ENCODE assay signal across 8 cellular contexts in the genomic region with DNA sequence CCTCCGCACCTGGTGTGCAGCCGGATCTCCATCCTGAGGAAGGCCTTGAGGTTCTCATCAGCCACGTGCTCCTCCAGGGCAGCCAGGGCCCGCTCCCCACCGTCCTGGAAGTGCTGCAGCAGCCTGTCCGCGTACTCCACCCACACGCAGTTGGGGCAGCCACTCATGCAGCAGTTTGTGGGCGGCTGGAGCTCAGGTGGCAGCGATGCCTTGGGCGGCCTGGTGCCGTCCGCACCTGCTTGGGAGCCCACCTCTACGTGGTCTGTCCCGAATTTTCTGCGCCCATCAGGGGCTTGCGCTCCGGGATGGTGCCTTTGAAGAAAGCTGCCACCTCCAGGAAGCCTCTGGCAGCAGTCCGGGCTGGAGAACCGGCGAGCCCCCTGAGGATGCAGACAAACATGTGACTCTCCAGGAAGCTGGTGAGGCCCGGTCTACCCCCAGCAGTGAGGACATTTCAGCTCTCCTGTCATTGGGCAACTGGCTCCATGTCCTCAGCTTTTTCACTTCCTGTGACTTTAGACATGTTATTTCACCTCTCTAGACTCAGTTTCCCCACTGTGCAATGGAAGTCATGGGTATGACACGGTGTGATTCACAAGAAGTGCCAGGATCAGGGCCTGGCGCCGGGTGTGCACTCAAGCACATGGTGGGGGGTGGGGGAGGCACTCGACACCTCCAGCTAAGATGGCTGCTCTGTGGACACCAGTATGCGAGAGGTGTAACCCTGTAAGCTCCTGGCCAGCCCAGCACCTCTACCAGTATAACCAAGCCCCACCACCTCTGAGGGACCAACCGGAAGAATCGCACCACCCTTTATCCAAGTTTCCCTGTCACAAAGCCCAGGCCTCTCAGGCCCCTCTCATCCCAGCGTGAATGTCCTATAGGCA. TPM values are rescaled to one million over a fixed set of nuclear protein-coding genes. Genes with fewer than 3 reads are reported as not detected.
A peak's percentile ranks its signal among the peaks of the same experiment; 100 is the strongest.
DNase-seq lines count a peak whose midpoint lies in the region; ATAC-seq, FAIRE-seq and TF ChIP-seq lines count a peak whose summit lies in the region.

No MANE protein-coding gene starts in this region.

- H3K27me3 Mint-ChIP-seq in astrocyte (ENCODE audit: low read depth, unreplicated experiment), result no peaks in the 10 kb centered on the region

- H3K9me3 ChIP-seq in astrocyte (ENCODE audit: insufficient read depth, low read depth, low read length), result no peaks in the 10 kb centered on the region
- no peaks in the 10 kb centered on the region for H3K9me3 ChIP-seq in keratinocyte (ENCODE audit: control insufficient read depth, low read depth, low read length)

- H4K20me1 ChIP-seq in astrocyte (ENCODE audit: insufficient read depth, low read length) (peaks cover 12% of the 10 kb centered on the region), keratinocyte (ENCODE audit: control insufficient read depth, extremely low read depth, insufficient read depth, low read length) (no peaks in the 10 kb centered on the region)

- DNase-seq in Daoy (ENCODE audit: low read depth) (peak; percentile 52), SHP77 (lab: John Stamatoyannopoulos, UW) (peak; percentile 53 to 81), astrocyte (ENCODE audit: low read depth) (no peak), keratinocyte (ENCODE audit: low read depth, low spot score) (no peak), mucosa of gallbladder (ENCODE audit: low spot score) (no peak), iPS-NIHi11 (ENCODE audit: low spot score) (no peak)
- peak; percentile 61 for DNase-seq in stimulated activated CD4-positive, alpha-beta T cell treated with anti-CD3 and anti-CD28 coated beads, Interleukin-2, amount 100 ng/mL, for 4 hours (ENCODE audit: low read depth)

- FAIRE-seq in astrocyte (lab: Jason Lieb, UNC), result no peak
- FAIRE-seq in keratinocyte (lab: Jason Lieb, UNC), result no peak

- H3K79me2 ChIP-seq in astrocyte (ENCODE audit: insufficient read depth, low read length) (peaks cover 52% of the 10 kb centered on the region), keratinocyte (ENCODE audit: control insufficient read depth, insufficient read depth, low read length) (peaks cover 44% of the 10 kb centered on the region)

- H3K27ac ChIP-seq in astrocyte (ENCODE audit: low read depth, low read length), result peak overlapping the region; percentile 77
- peak overlapping the region; percentile 79 for H3K27ac ChIP-seq in keratinocyte (ENCODE audit: control insufficient read depth, insufficient read depth, low read length)

- H3K9me1 ChIP-seq in keratinocyte (ENCODE audit: control insufficient read depth, extremely low read depth, insufficient read depth, low read length), result no peaks in the 10 kb centered on the region

- H3K4me3 ChIP-seq in astrocyte (ENCODE audit: insufficient read depth, low read depth, low read length) (peak overlapping the region; percentile 84), keratinocyte (ENCODE audit: control insufficient read depth in 2 of 3, extremely low read depth in 1 of 3, insufficient read depth in 2 of 3, low read depth in 1 of 3, low read length in 3 of 3) (peak overlapping the region; percentile 74 to 89 (median 83))

- dilution Hi-C loops in keratinocyte (cut with MboI; ENCODE audit: extremely low pct_ligation_motif_present, low sequenced_read_pairs), result no loop called here

- H3K9ac ChIP-seq in astrocyte (ENCODE audit: low read length) (peak overlapping the region; percentile 93), keratinocyte (ENCODE audit: control insufficient read depth, extremely low read depth, insufficient read depth, low read length) (peak overlapping the region; percentile 92)

- peak overlapping the region; percentile 61 for H2AFZ ChIP-seq in astrocyte (ENCODE audit: low read depth, low read length)
- H2AFZ ChIP-seq in keratinocyte (ENCODE audit: control insufficient read depth, low read length), result peak overlapping the region; percentile 64

- peaks cover 3% of the 10 kb centered on the region for H3K36me3 Mint-ChIP-seq in astrocyte (ENCODE audit: low read depth, unreplicated experiment)

- H3K4me1 ChIP-seq in astrocyte (ENCODE audit: insufficient read depth, low read length) (peaks cover 17% of the 10 kb centered on the region), keratinocyte (ENCODE audit: control insufficient read depth, extremely low read depth, insufficient read depth, low read length) (peaks cover 25% of the 10 kb centered on the region)

- H3K9me3 Mint-ChIP-seq in astrocyte (ENCODE audit: unreplicated experiment), result no peaks in the 10 kb centered on the region

- H3K27me3 ChIP-seq in astrocyte (ENCODE audit: insufficient read depth, low read length) (no peaks in the 10 kb centered on the region), keratinocyte (ENCODE audit: control insufficient read depth, extremely low read depth, insufficient read depth, low read length) (no peaks in the 10 kb centered on the region)

- TF ChIP-seq CTCF in astrocyte (IDR thresholded peaks at IDR 0.05; ENCODE audit: insufficient read depth, low read depth, low read length), result no peak
- no peak for TF ChIP-seq CTCF in keratinocyte (optimal IDR thresholded peaks at IDR 0.05 in 1 of 3, IDR thresholded peaks at IDR 0.05 in 1 of 3, conservative IDR thresholded peaks at IDR 0.05 in 1 of 3; ENCODE audit: extremely low read depth in 1 of 3, insufficient read depth in 2 of 3, low read length in 3 of 3)

- H3K4me1 Mint-ChIP-seq in astrocyte (ENCODE audit: low read depth, unreplicated experiment), result peaks cover 18% of the 10 kb centered on the region

- H3K4me2 ChIP-seq in astrocyte (ENCODE audit: low read length), result peak overlapping the region; percentile 97
- peak overlapping the region; percentile 93 for H3K4me2 ChIP-seq in keratinocyte (ENCODE audit: control insufficient read depth, extremely low read depth, insufficient read depth, low read depth, low read length)

- peak overlapping the region; percentile 96 for H3K27ac Mint-ChIP-seq in astrocyte (ENCODE audit: unreplicated experiment)

- H3K4me3 Mint-ChIP-seq in astrocyte (ENCODE audit: unreplicated experiment), result peak overlapping the region; percentile 93

- H3K36me3 ChIP-seq in astrocyte (ENCODE audit: insufficient read depth, low read length), result peaks cover 4% of the 10 kb centered on the region
- peaks cover 16 to 29% of the 10 kb centered on the region in 2 experiments for H3K36me3 ChIP-seq in keratinocyte (ENCODE audit: control insufficient read depth in 2 of 2, extremely low read depth in 1 of 2, insufficient read depth in 2 of 2, low read length in 2 of 2)

- peak; percentile 6 for ATAC-seq in HG02588 (IDR thresholded peaks at IDR 0.05; ENCODE audit: unreplicated experiment)

RNA-seq across cellular contexts. Expression of gene OXLD1, which starts 1.0 kb away (rescaled TPM):
- 54.2 and 84.9 TPM in 2 replicates for total RNA-seq in Daoy (2014; rRNA removed; shearing (Covaris generic))
- total RNA-seq in astrocyte (22.0 and 28.5 TPM in 2 replicates), mucosa of gallbladder (38.4 TPM)
- polyA plus RNA-seq in keratinocyte, result 14.7 to 37.4 TPM (median 16.3 TPM) in 3 replicates
- polyA plus RNA-seq in keratinocyte (2011; ENCODE audit: low read depth), result 5.9 TPM
- 9.0 and 22.7 TPM in 2 replicates for polyA plus RNA-seq in keratinocyte (2011; cell fraction: cytosol; rRNA removed)
- 28.8 and 38.5 TPM in 2 replicates for polyA plus RNA-seq in keratinocyte (2011; cell fraction: nucleus; rRNA removed)
- polyA plus RNA-seq in keratinocyte (2012; ENCODE audit: low replicate concordance), result 25.3 and 29.5 TPM in 2 replicates
- 3.7 to 4.3 TPM (median 4.3 TPM) in 3 replicates for polyA minus RNA-seq in keratinocyte
- polyA minus RNA-seq in keratinocyte (2011; cell fraction: cytosol; rRNA and poly(A)+ RNA removed), result 21.7 TPM
- 4.9 and 7.2 TPM in 2 replicates for polyA minus RNA-seq in keratinocyte (2011; cell fraction: nucleus; rRNA and poly(A)+ RNA removed)

RNA-seq across cellular contexts. Expression of gene CCDC137, which starts 1.1 kb away (rescaled TPM):
- total RNA-seq in Daoy (2014; rRNA removed; shearing (Covaris generic)), result 60.4 and 68.6 TPM in 2 replicates
- total RNA-seq in astrocyte (25.2 and 29.4 TPM in 2 replicates), mucosa of gallbladder (20.3 TPM)
- polyA plus RNA-seq in keratinocyte, result 15.4 to 22.3 TPM (median 17.2 TPM) in 3 replicates
- 14.2 TPM for polyA plus RNA-seq in keratinocyte (2011; ENCODE audit: low read depth)
- 9.4 and 17.8 TPM in 2 replicates for polyA plus RNA-seq in keratinocyte (2011; cell fraction: cytosol; rRNA removed)
- polyA plus RNA-seq in keratinocyte (2011; cell fraction: nucleus; rRNA removed), result 18.3 and 20.9 TPM in 2 replicates
- 14.4 and 31.9 TPM in 2 replicates for polyA plus RNA-seq in keratinocyte (2012; ENCODE audit: low replicate concordance)
- polyA minus RNA-seq in keratinocyte, result 2.9 to 5.9 TPM (median 4.5 TPM) in 3 replicates
- 7.5 TPM for polyA minus RNA-seq in keratinocyte (2011; cell fraction: cytosol; rRNA and poly(A)+ RNA removed)
- 4.0 and 4.1 TPM in 2 replicates for polyA minus RNA-seq in keratinocyte (2011; cell fraction: nucleus; rRNA and poly(A)+ RNA removed)

RNA-seq across cellular contexts. Expression of gene PDE6G, which starts 9.1 kb away (rescaled TPM):
- 2.5 TPM in 1 of 2 replicates, not detected in the other for total RNA-seq in Daoy (2014; rRNA removed; shearing (Covaris generic))
- total RNA-seq in astrocyte (not detected in 2 replicates), mucosa of gallbladder (0.32 TPM)
- polyA plus RNA-seq in keratinocyte, result 0.24 TPM in 1 of 3 replicates, not detected in the others
- not detected for polyA plus RNA-seq in keratinocyte (2011; ENCODE audit: low read depth)
- polyA plus RNA-seq in keratinocyte (2011; cell fraction: cytosol; rRNA removed), result not detected in 2 replicates
- not detected in 2 replicates for polyA plus RNA-seq in keratinocyte (2011; cell fraction: nucleus; rRNA removed)
- polyA plus RNA-seq in keratinocyte (2012; ENCODE audit: low replicate concordance), result 0.31 TPM in 1 of 2 replicates, not detected in the other
- not detected in 3 replicates for polyA minus RNA-seq in keratinocyte
- polyA minus RNA-seq in keratinocyte (2011; cell fraction: cytosol; rRNA and poly(A)+ RNA removed), result not detected
- polyA minus RNA-seq in keratinocyte (2011; cell fraction: nucleus; rRNA and poly(A)+ RNA removed), result not detected in 2 replicates

RNA-seq across cellular contexts. Expression of gene ARL16, which starts 18.1 kb away (rescaled TPM):
- total RNA-seq in Daoy (2014; rRNA removed; shearing (Covaris generic)), result 66.3 and 76.4 TPM in 2 replicates
- total RNA-seq in astrocyte (38.6 and 40.4 TPM in 2 replicates), mucosa of gallbladder (37.6 TPM)
- polyA plus RNA-seq in keratinocyte, result 46.5 to 58.3 TPM (median 48.7 TPM) in 3 replicates
- 25.1 TPM for polyA plus RNA-seq in keratinocyte (2011; ENCODE audit: low read depth)
- polyA plus RNA-seq in keratinocyte (2011; cell fraction: cytosol; rRNA removed), result 23.0 and 33.9 TPM in 2 replicates
- 95.0 and 108 TPM in 2 replicates for polyA plus RNA-seq in keratinocyte (2011; cell fraction: nucleus; rRNA removed)
- 31.9 and 34.6 TPM in 2 replicates for polyA plus RNA-seq in keratinocyte (2012; ENCODE audit: low replicate concordance)
- 13.3 to 14.5 TPM (median 13.8 TPM) in 3 replicates for polyA minus RNA-seq in keratinocyte
- polyA minus RNA-seq in keratinocyte (2011; cell fraction: cytosol; rRNA and poly(A)+ RNA removed), result 10.9 TPM
- polyA minus RNA-seq in keratinocyte (2011; cell fraction: nucleus; rRNA and poly(A)+ RNA removed), result 8.8 and 12.7 TPM in 2 replicates

RNA-seq across cellular contexts. Expression of gene HGS, which starts 18.4 kb away (rescaled TPM):
- 179 and 187 TPM in 2 replicates for total RNA-seq in Daoy (2014; rRNA removed; shearing (Covaris generic))
- total RNA-seq in astrocyte, result 106 and 122 TPM in 2 replicates
- polyA plus RNA-seq in keratinocyte, result 79.6 to 84.1 TPM (median 81.9 TPM) in 3 replicates
- polyA plus RNA-seq in keratinocyte (2011; ENCODE audit: low read depth), result 129 TPM
- 52.0 and 88.7 TPM in 2 replicates for polyA plus RNA-seq in keratinocyte (2011; cell fraction: cytosol; rRNA removed)
- polyA plus RNA-seq in keratinocyte (2011; cell fraction: nucleus; rRNA removed), result 202 and 243 TPM in 2 replicates
- polyA plus RNA-seq in keratinocyte (2012; ENCODE audit: low replicate concordance), result 78.6 and 84.6 TPM in 2 replicates
- polyA minus RNA-seq in keratinocyte, result 119 to 188 TPM (median 121 TPM) in 3 replicates
- 127 TPM for polyA minus RNA-seq in keratinocyte (2011; cell fraction: cytosol; rRNA and poly(A)+ RNA removed)
- 73.6 and 83.2 TPM in 2 replicates for polyA minus RNA-seq in keratinocyte (2011; cell fraction: nucleus; rRNA and poly(A)+ RNA removed)
- 137 TPM for total RNA-seq in mucosa of gallbladder

Comparison
In these comparisons a context has a peak if more than half of its experiments do, and no peak if none do; other contexts are left out.
1. DNase-seq: peak in Daoy (single experiment), SHP77 (2 of 2) and stimulated activated CD4-positive, alpha-beta T cell treated with anti-CD3 and anti-CD28 coated beads, Interleukin-2, amount 100 ng/mL, for 4 hours (single experiment); none in astrocyte (single experiment), keratinocyte (single experiment), mucosa of gallbladder (single experiment) and iPS-NIHi11 (single experiment).